23 cellular contexts compared by ENCODE assay signal in the genomic region with DNA sequence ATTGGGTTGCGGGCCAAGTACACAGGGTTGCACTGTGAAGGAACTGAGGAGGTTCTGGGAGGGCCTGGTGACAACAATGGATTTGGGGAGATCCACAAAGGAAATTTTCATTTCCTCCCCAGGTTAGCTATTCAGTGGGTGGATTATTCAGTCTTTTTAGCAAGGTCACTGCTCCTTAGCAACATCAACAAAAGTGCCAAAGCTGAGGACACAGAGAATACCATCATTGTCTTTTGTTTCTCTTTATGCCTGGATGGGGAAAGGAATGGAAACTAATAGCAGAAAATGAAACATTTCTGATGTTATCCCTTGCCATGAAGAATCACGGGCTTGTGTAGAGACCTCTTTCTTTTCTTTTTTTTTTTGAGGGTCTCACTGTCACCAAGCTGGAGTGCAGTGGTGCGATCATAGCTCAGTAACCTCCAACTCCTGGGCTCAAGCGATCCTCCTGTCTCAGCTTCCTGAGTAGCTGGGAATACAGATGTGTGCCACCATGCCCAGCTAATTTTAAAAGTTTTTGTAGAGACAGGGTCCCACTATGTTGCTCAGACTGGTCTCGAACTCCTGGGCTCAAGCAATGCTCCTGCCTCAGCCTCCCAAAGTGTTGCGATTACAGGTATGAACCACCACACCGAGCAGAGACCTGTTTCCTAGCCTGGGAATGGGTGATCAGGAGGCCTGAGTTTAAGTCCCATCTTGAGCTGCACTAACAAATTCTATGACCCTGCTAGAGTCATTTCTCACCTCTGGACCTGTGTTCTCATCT. TPM values are rescaled to one million over a fixed set of nuclear protein-coding genes. Genes with fewer than 3 reads are reported as not detected.
DNase-seq lines count a peak whose midpoint lies in the region; ATAC-seq and TF ChIP-seq lines count a peak whose summit lies in the region.
"Had no signal": no experiment of that assay in that cellular context is flagged by ENCODE, and none has a peak within 500 bp of the region (broad histone marks: within the 10 kb centered on the region; RNA-seq: fewer than 3 reads in every experiment).

No MANE protein-coding gene starts in this region.

- H3K36me3 ChIP-seq in breast epithelium: no peaks in the 10 kb centered on the region
- no peaks in the 10 kb centered on the region for H3K36me3 ChIP-seq in mammary epithelial cell (ENCODE audit: insufficient read depth, low read length)
- H3K36me3 ChIP-seq: brain microvascular endothelial cell, uterus had no signal

- DNase-seq in breast epithelium (ENCODE audit: low spot score in 2 of 2): peak in 1 of 2 donors; percentile 18
- no peak for DNase-seq in mammary epithelial cell
- no peak for DNase-seq in memory B cell (ENCODE audit: low spot score in 2 of 2)
- no peak for DNase-seq in stimulated activated naive CD4-positive, alpha-beta T cell (lab: John Stamatoyannopoulos, UW)
- DNase-seq: activated CD4-positive, CD25-positive, alpha-beta regulatory T cell; brain microvascular endothelial cell; DMS 273 treated with DMSO at 0.1 percent for 48 hours; foreskin keratinocyte; H7; lower lobe of right lung; NCI-H1105; NCI-H510A; stimulated activated CD4-positive, alpha-beta T cell treated with anti-CD3 and anti-CD28 coated beads, Interleukin-2, amount 100 ng/mL, for 48 hours; T1000; uterus had no signal

- in situ Hi-C loops in mammary epithelial cell (cut with MboI; ENCODE audit: low sequenced_read_pairs in 2 of 2): no loop called here

- no peaks in the 10 kb centered on the region for H4K20me1 ChIP-seq in mammary epithelial cell (ENCODE audit: insufficient read depth, low read length)
- H4K20me1 ChIP-seq: BLaER1 treated with 17β-estradiol and CSF1 and Interleukin-3, amounts not matched to agents 10 nM and 100 nM had no signal

- H3K27ac ChIP-seq in breast epithelium (peak overlapping the region; percentile 48 to 52), mammary epithelial cell (ENCODE audit: insufficient read depth, low read depth, low read length) (no peak overlapping the region), temporal lobe (ENCODE audit: low read depth, low read length) (peak overlapping the region; percentile 74)
- H3K27ac ChIP-seq: BLaER1 treated with 17β-estradiol and CSF1 and Interleukin-3, amounts not matched to agents 10 nM and 100 nM; brain microvascular endothelial cell; epithelial cell of prostate; foreskin keratinocyte; hepatocyte; lower lobe of right lung; RWPE1 had no signal

- H3K4me3 ChIP-seq in breast epithelium (no peak overlapping the region), mammary epithelial cell (replicated peaks in 1 of 3; ENCODE audit: insufficient read depth in 1 of 3, low read depth in 2 of 3, low read length in 3 of 3) (no peak overlapping the region)
- H3K4me3 ChIP-seq: BLaER1 treated with 17β-estradiol and CSF1 and Interleukin-3, amounts not matched to agents 10 nM and 100 nM; hepatocyte; lower lobe of right lung; uterus had no signal

- no peak overlapping the region for H2AFZ ChIP-seq in mammary epithelial cell (ENCODE audit: low read depth, low read length)
- H2AFZ ChIP-seq: hepatocyte had no signal

- peaks cover 8 to 13% of the 10 kb centered on the region in 2 donors for H3K4me1 ChIP-seq in breast epithelium
- peaks cover 20% of the 10 kb centered on the region for H3K4me1 ChIP-seq in mammary epithelial cell (ENCODE audit: insufficient read depth, low read length)

- H3K4me2 ChIP-seq in mammary epithelial cell (ENCODE audit: insufficient read depth, low read depth, low read length): no peak overlapping the region
- H3K4me2 ChIP-seq: hepatocyte had no signal

- TF ChIP-seq POLR2A in breast epithelium (IDR thresholded peaks at IDR 0.05): no peak

- H3K9ac ChIP-seq in mammary epithelial cell (ENCODE audit: insufficient read depth, low read length): no peak overlapping the region

- BruUV-seq in mammary epithelial cell (replicated peaks; lab: Mats Ljungman, UMichigan): no TSS peak

- CTCF ChIA-PET in mammary epithelial cell (lab: Charles Lee; ENCODE audit: low non-redundant PET): no interaction called here

- H3K27me3 ChIP-seq in breast epithelium: no peaks in the 10 kb centered on the region
- no peaks in the 10 kb centered on the region for H3K27me3 ChIP-seq in mammary epithelial cell (ENCODE audit: insufficient read depth, low read length)
- H3K27me3 ChIP-seq: BLaER1 treated with 17β-estradiol and CSF1 and Interleukin-3, amounts not matched to agents 10 nM and 100 nM; brain microvascular endothelial cell; foreskin keratinocyte; uterus had no signal

- H3K4me3 Mint-ChIP-seq in memory B cell: no peak overlapping the region
- H3K4me3 Mint-ChIP-seq: activated T-helper 1 cell treated with anti-CD3 and anti-CD28 coated beads, Interleukin-12 subunit alpha, Interleukin-12 subunit beta, Interleukin-2, Interleukin-4 antibody, amounts not matched to agents 30 ng/mL and 10 ng/mL and 1 ng/mL, durations not matched to agents 14 hours and 24 hours and 36 hours had no signal

- no peaks in the 10 kb centered on the region for H3K27me3 Mint-ChIP-seq in memory B cell

- H3K79me2 ChIP-seq in mammary epithelial cell (ENCODE audit: insufficient read depth, low read length): no peaks in the 10 kb centered on the region

- H3K27ac Mint-ChIP-seq in memory B cell: peak overlapping the region; percentile 54
- H3K27ac Mint-ChIP-seq: activated T-helper 1 cell treated with anti-CD3 and anti-CD28 coated beads, Interleukin-12 subunit alpha, Interleukin-12 subunit beta, Interleukin-2, Interleukin-4 antibody, amounts not matched to agents 30 ng/mL and 10 ng/mL and 1 ng/mL, durations not matched to agents 14 hours and 24 hours and 36 hours; progenitor cell of endocrine pancreas had no signal

- dilution Hi-C loops in mammary epithelial cell (cut with HindIII; ENCODE audit: low sequenced_read_pairs): no loop called here

- intact Hi-C loops in breast epithelium (cut with DNase I; ENCODE audit: low total_unique reads) (no loop called here), mammary epithelial cell (cut with micrococcal nuclease) (no loop called here)

- no peaks in the 10 kb centered on the region for H3K9me3 Mint-ChIP-seq in memory B cell
- H3K9me3 Mint-ChIP-seq: activated T-helper 1 cell treated with anti-CD3 and anti-CD28 coated beads, Interleukin-12 subunit alpha, Interleukin-12 subunit beta, Interleukin-2, Interleukin-4 antibody, amounts not matched to agents 30 ng/mL and 10 ng/mL and 1 ng/mL, durations not matched to agents 14 hours and 24 hours and 36 hours had no signal

- no peaks in the 10 kb centered on the region for H3K9me3 ChIP-seq in breast epithelium
- no peaks in the 10 kb centered on the region for H3K9me3 ChIP-seq in mammary epithelial cell (replicated peaks; ENCODE audit: insufficient read depth, low read length)
- H3K9me3 ChIP-seq: BLaER1 treated with 17β-estradiol and CSF1 and Interleukin-3, amounts not matched to agents 10 nM and 100 nM; lower lobe of right lung; uterus had no signal

- TF ChIP-seq CTCF in breast epithelium (IDR thresholded peaks at IDR 0.05) (no peak), mammary epithelial cell (conservative IDR thresholded peaks at IDR 0.05 in 1 of 2, IDR thresholded peaks at IDR 0.05 in 1 of 2; ENCODE audit: extremely low read depth in 1 of 2, insufficient read depth in 1 of 2, low read depth in 1 of 2, low read length in 2 of 2) (no peak)

- H3K36me3 Mint-ChIP-seq in memory B cell: peaks cover 4% of the 10 kb centered on the region

- ATAC-seq in memory B cell (ENCODE audit: low read depth) (no peak), HG03095 (IDR thresholded peaks at IDR 0.05; ENCODE audit: unreplicated experiment) (no peak)
- ATAC-seq: foreskin keratinocyte, lower lobe of right lung had no signal

- peaks cover 17% of the 10 kb centered on the region for H3K4me1 Mint-ChIP-seq in memory B cell

- 59% methylated on average over 7 of the region's 7 CpGs for WGBS in mammary epithelial cell (ENCODE audit: low coverage, missing lambda C conversion rate)

RNA-seq across cellular contexts. Expression of a gene that starts 6.5 kb away (rescaled TPM):
- 10 to 100 TPM in 1 of 3 donors, 1 to 10 TPM in 2; 8.2 to 11.6 (median 9.4) TPM for total RNA-seq in breast epithelium
- 1 to 10 TPM; 3.7 to 5.3 TPM for total RNA-seq in mammary epithelial cell
- 2.9 TPM for polyA plus RNA-seq in mammary epithelial cell
- not detected for polyA minus RNA-seq in mammary epithelial cell
- total RNA-seq in temporal lobe: 3.0 TPM

RNA-seq across cellular contexts. Expression of a gene that starts 10.3 kb away (rescaled TPM):
- total RNA-seq in breast epithelium (10 to 100 TPM; 10.8 to 15.4 (median 12.0) TPM), mammary epithelial cell (10 to 100 TPM; 13.0 to 19.9 TPM), temporal lobe (1.7 TPM)
- polyA plus RNA-seq in mammary epithelial cell: 27.4 TPM
- 29.3 TPM for polyA minus RNA-seq in mammary epithelial cell

RNA-seq across cellular contexts. Expression of a gene that starts 10.4 kb away (rescaled TPM):
- total RNA-seq in breast epithelium: 10 to 100 TPM; 28.8 to 55.5 (median 48.2) TPM
- 10 to 100 TPM; 22.0 to 63.9 TPM for total RNA-seq in mammary epithelial cell
- 24.6 TPM for polyA plus RNA-seq in mammary epithelial cell
- 28.2 TPM for polyA minus RNA-seq in mammary epithelial cell
- total RNA-seq in temporal lobe: 11.1 TPM

RNA-seq across cellular contexts. Expression of a gene that starts 25.1 kb away (rescaled TPM):
- 10 to 100 TPM; 45.9 to 87.2 (median 74.1) TPM for total RNA-seq in breast epithelium
- 100 to 1,000 TPM in 1 of 2 donors, 10 to 100 TPM in 1; 43.0 to 148 TPM for total RNA-seq in mammary epithelial cell
- polyA plus RNA-seq in mammary epithelial cell: 154 TPM
- 91.6 TPM for polyA minus RNA-seq in mammary epithelial cell
- 38.6 TPM for total RNA-seq in temporal lobe

RNA-seq across cellular contexts. Expression of a gene that starts 56.5 kb away (rescaled TPM):
- total RNA-seq in breast epithelium (10 to 100 TPM in 2 of 3 donors, 1 to 10 TPM in 1; 6.4 to 53.7 (median 52.1) TPM), mammary epithelial cell (1 to 10 TPM; 4.2 to 5.1 TPM), temporal lobe (155 TPM)
- 1.7 TPM for polyA plus RNA-seq in mammary epithelial cell
- not detected for polyA minus RNA-seq in mammary epithelial cell
